23 cellular contexts compared by ENCODE assay signal in the genomic region with DNA sequence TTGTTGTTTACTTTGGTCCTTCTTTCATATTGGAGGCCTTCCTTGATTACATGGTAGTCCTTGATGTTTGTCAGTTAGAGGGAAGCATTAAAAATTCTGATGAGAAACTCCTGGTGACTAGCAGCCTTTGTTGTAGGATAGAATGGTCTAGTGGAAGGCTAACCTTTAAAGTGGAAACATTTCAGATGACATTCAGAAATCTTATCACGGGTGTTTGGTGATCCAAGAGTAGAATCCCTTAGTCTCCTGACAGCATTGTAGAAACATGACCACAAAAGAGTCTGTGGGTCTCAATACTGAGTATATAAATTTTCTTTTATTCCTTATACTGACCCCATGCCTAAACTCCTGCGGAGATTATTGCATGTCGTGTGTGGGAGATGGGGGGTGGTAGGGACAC.
"Had no signal": no experiment of that assay in that cellular context is flagged by ENCODE, and none has a peak within 500 bp of the region (broad histone marks: within the 10 kb centered on the region; RNA-seq: fewer than 3 reads in every experiment).

No MANE protein-coding gene starts in this region.

- H3K4me1 Mint-ChIP-seq: nephron progenitor cell had no signal

- H3K27me3 Mint-ChIP-seq: activated naive CD8-positive, alpha-beta T cell; stimulated activated naive B cell treated with anti-CD40 and anti-IgM and Interleukin-4, amounts not matched to agents 10 μg/mL and 1 μg/mL and 100 μg/mL, for 72 hours; T-cell had no signal

- H3K27ac Mint-ChIP-seq: activated naive CD8-positive, alpha-beta T cell; nephron progenitor cell; stimulated activated naive B cell treated with anti-CD40 and anti-IgM and Interleukin-4, amounts not matched to agents 10 μg/mL and 1 μg/mL and 100 μg/mL, for 72 hours; T-cell had no signal

- H3K27me3 ChIP-seq: left lung, sigmoid colon, transverse colon, vagina had no signal

- H3K4me3 Mint-ChIP-seq: activated naive CD8-positive, alpha-beta T cell; nephron progenitor cell; stimulated activated naive B cell treated with anti-CD40 and anti-IgM and Interleukin-4, amounts not matched to agents 10 μg/mL and 1 μg/mL and 100 μg/mL, for 72 hours had no signal

- ATAC-seq: left lung; stimulated activated naive B cell treated with anti-CD40 and anti-IgM and Interleukin-4, amounts not matched to agents 10 μg/mL and 1 μg/mL and 100 μg/mL, for 72 hours; T-cell had no signal

- FAIRE-seq: kidney, TTC549 had no signal

- DNase-seq: activated CD4-positive, alpha-beta T cell treated with anti-CD3 and anti-CD28 coated beads for 1 hour; activated CD4-positive, alpha-beta T cell treated with anti-CD3 and anti-CD28 coated beads, Interleukin-2, amount 50 U/mL, for 4 hours; activated CD8-positive, alpha-beta memory T cell treated with anti-CD3 and anti-CD28 coated beads for 24 hours; activated CD8-positive, alpha-beta memory T cell treated with anti-CD3 and anti-CD28 coated beads, Interleukin-2, amount 50 U/mL, for 4 hours; activated T-cell treated with anti-CD3 and anti-CD28 coated beads, Interleukin-2, amount 50 U/mL, for 48 hours; amygdala; cortex of kidney; kidney; left lung; mammary epithelial cell; midbrain; nephron progenitor cell; nucleus accumbens; sigmoid colon; stimulated activated CD4-positive, alpha-beta T cell treated with anti-CD3 and anti-CD28 coated beads, Interleukin-15, amount 100 ng/mL, for 24 hours; stimulated activated CD8-positive, alpha-beta memory T cell treated with anti-CD3 and anti-CD28 coated beads, Interleukin-4, amount 100 ng/mL, for 48 hours; stimulated activated naive B cell treated with anti-CD40 and anti-IgM and Interleukin-4, amounts not matched to agents 10 μg/mL and 1 μg/mL and 100 μg/mL, for 72 hours; T-cell; transverse colon had no signal

- H3K9me3 ChIP-seq: left lung, sigmoid colon, transverse colon, vagina had no signal

- H3K27ac ChIP-seq: left lung, sigmoid colon, transverse colon, vagina had no signal

- H3K4me2 ChIP-seq: smooth muscle cell had no signal

- H3K4me3 ChIP-seq: left lung, sigmoid colon, smooth muscle cell, transverse colon, vagina had no signal
